ENCODE assay signal across 1 cellular context in the genomic region with DNA sequence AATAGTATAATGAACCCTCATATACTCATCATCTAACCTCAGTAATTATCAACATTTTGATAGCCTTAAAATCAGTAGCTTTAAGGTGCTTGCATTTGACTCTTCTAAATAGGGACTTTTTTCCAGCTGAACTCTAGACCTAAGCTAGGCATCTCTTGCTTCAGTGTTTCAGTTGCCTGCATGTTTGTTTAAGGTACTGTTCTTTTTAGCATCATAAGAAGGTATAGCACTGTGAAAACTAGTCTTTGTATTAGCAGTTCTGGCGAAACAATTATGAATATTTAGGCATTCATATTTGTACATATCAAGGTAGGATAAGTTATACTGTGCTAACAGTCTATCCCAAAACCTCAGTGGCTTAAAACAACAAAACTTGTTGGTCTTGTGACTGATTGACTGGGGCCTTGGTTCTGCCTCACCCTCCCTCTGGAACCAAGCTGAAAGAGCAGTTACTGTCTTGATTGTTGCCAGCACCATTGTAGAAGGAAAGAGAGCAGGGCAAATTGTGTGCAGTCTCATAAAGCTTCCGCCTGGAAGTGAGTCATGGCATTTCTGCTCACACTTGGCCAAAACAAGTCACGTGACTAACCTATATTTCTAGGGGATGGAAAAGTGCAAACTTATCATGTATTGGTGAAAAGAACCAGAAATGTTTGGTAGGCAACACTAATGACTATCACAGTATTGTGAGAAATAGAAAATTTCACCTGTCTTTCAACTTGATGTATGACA.
TF ChIP-seq lines count a peak whose summit lies in the region.

No MANE protein-coding gene starts in this region.

TF ChIP-seq in GM23338, 12 proteins besides CTCF, POLR2A, EP300 and RAD21 (continued from another document):
- no peak for TF ChIP-seq REST (IDR thresholded peaks at IDR 0.05; ENCODE audit: unreplicated experiment)
- no peak for TF ChIP-seq EZH2phosphoT487 (IDR thresholded peaks at IDR 0.05; ENCODE audit: unreplicated experiment)
- TF ChIP-seq, protein P1, sequence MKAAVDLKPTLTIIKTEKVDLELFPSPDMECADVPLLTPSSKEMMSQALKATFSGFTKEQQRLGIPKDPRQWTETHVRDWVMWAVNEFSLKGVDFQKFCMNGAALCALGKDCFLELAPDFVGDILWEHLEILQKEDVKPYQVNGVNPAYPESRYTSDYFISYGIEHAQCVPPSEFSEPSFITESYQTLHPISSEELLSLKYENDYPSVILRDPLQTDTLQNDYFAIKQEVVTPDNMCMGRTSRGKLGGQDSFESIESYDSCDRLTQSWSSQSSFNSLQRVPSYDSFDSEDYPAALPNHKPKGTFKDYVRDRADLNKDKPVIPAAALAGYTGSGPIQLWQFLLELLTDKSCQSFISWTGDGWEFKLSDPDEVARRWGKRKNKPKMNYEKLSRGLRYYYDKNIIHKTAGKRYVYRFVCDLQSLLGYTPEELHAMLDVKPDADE (IDR thresholded peaks at IDR 0.05), result no peak
- TF ChIP-seq ZNF331 (CRISPR knock-in tag; IDR thresholded peaks at IDR 0.05; ENCODE audit: low read depth), result no peak
- no peak for TF ChIP-seq POLR2AphosphoS5 (IDR thresholded peaks at IDR 0.05; ENCODE audit: low read depth)
- TF ChIP-seq STAT1 (IDR thresholded peaks at IDR 0.05; ENCODE audit: unreplicated experiment), result no peak
- no peak for TF ChIP-seq JUNB (IDR thresholded peaks at IDR 0.05; ENCODE audit: unreplicated experiment)
- TF ChIP-seq ZNF114 (CRISPR knock-in tag; IDR thresholded peaks at IDR 0.05), result no peak
- TF ChIP-seq NANOG (IDR thresholded peaks at IDR 0.05; ENCODE audit: borderline replicate concordance), result no peak
